ENCODE assay signal across 8 cellular contexts in the genomic region with DNA sequence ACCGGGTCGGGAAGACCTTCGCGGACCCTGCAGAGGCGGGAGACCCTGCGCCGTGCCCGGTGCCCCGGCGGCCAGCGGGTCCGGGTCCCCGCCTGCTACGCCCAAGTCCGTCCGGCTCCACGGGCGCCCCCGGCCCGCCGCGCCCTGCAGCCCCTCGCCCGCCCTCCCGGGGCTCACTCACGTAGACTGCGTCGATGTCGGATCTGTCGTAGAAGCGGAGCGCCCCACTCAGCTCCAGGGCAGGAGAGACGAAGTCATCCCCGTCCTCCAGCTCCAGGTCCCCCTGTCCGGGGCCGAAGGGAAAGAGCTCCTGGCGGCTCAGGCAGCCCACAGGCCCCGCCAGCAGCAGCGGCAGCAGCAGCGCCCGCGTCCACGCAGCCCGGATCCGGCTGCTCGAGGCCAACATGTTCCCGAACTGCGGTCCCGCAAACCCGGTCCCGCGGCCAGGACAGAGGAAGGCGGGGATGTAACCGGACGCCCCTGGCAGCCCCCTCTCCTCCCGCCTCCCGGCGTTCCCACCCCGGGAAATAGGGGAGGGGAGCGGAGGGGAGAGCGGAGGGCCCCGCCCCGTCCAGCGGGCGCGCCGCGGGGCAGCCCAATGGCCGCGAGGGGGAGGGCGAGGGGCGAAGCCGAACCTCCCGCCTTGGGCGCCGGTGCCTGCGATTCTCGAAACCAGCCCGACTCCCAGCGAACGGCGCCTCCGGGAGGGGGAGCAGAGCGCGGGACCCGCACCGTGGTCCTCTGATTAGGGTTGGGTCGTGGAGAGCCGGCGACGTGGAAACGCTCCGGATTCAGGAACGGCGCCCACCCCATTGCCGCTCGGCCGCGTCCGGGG. TPM values are rescaled to one million over a fixed set of nuclear protein-coding genes. Genes with fewer than 3 reads are reported as not detected.
A peak's percentile ranks its signal among the peaks of the same experiment; 100 is the strongest.
DNase-seq lines count a peak whose midpoint lies in the region; ATAC-seq, FAIRE-seq and TF ChIP-seq lines count a peak whose summit lies in the region.

Gene NID1 (minus strand): TSS at position 417 of the 835 bp plus-strand sequence. CDS start 11 bp downstream, at position 406.

- in situ Hi-C loops in HepG2 (cut with HindIII; ENCODE audit: extremely low pct_ligation_motif_present, low pct_unique_long_range_greater_than_20kb), result no loop called here

- peaks cover 66% of the 10 kb centered on the region for H3K4me1 ChIP-seq in HepG2 (ENCODE audit: insufficient read depth, low read length)

- FAIRE-seq in HepG2 (lab: Jason Lieb, UNC), result no peak

- peak within 1 kb of the TSS in 52 of 59 donors; percentile 8 to 91 (median 69) for H3K27ac ChIP-seq in dorsolateral prefrontal cortex
- peak within 1 kb of the TSS; percentile 95 for H3K27ac ChIP-seq in HepG2 (ENCODE audit: extremely low read length, insufficient read depth, low read length)

- H3K4me3 ChIP-seq in dorsolateral prefrontal cortex, result peak within 1 kb of the TSS; percentile 38 to 80 (median 63)
- H3K4me3 ChIP-seq in HepG2 (replicated peaks in 1 of 3; ENCODE audit: insufficient read depth in 1 of 3, low read depth in 2 of 3, low read length in 3 of 3), result peak within 1 kb of the TSS; percentile 70 to 94 (median 81)

- H3K4me3 Mint-ChIP-seq in activated CD4-positive, alpha-beta T cell treated with anti-CD3 and anti-CD28 coated beads, Interleukin-2, amount 10 ng/mL, durations not matched to agents 24 days and 14 days, result peak within 1 kb of the TSS; percentile 74
- peak within 1 kb of the TSS; percentile 78 to 82 for H3K4me3 Mint-ChIP-seq in stimulated activated naive B cell treated with anti-CD40 and anti-IgM and Interleukin-4, amounts not matched to agents 10 μg/mL and 1 μg/mL and 100 μg/mL, for 72 hours

- no peaks in the 10 kb centered on the region for H4K20me1 ChIP-seq in HepG2 (ENCODE audit: insufficient read depth, low read length)

- ATAC-seq in HepG2, result peak; percentile 80
- ATAC-seq in stimulated activated naive B cell treated with anti-CD40 and anti-IgM and Interleukin-4, amounts not matched to agents 10 μg/mL and 1 μg/mL and 100 μg/mL, for 72 hours (replicated peaks), result peak; percentile 11 to 12

- H3K9me3 ChIP-seq in HepG2 (ENCODE audit: low read length), result no peaks in the 10 kb centered on the region

- H2AFZ ChIP-seq in HepG2 (ENCODE audit: low read length), result no peak within 1 kb of the TSS

- intact Hi-C loops in activated CD4-positive, alpha-beta T cell treated with anti-CD3 and anti-CD28 coated beads, Interleukin-2, amount 10 ng/mL, durations not matched to agents 24 days and 14 days (cut with micrococcal nuclease), result loop anchor here (5.0 kb wide), 1 partner anchor 68 kb away; no protein-coding TSS in a partner anchor
- intact Hi-C loops in dorsolateral prefrontal cortex (cut with DNase I) (no loop called here), HepG2 (cut with micrococcal nuclease; ENCODE audit: unreplicated experiment) (loop anchor here (1.0 kb wide), 1 partner anchor 26 kb away; no protein-coding TSS in a partner anchor)

- no peak within 1 kb of the TSS for H3K27ac Mint-ChIP-seq in activated CD4-positive, alpha-beta T cell treated with anti-CD3 and anti-CD28 coated beads, Interleukin-2, amount 10 ng/mL, durations not matched to agents 24 days and 14 days
- H3K27ac Mint-ChIP-seq in stimulated activated naive B cell treated with anti-CD40 and anti-IgM and Interleukin-4, amounts not matched to agents 10 μg/mL and 1 μg/mL and 100 μg/mL, for 72 hours, result peak within 1 kb of the TSS; percentile 56

- TF ChIP-seq CTCF in dorsolateral prefrontal cortex (IDR thresholded peaks at IDR 0.05 in 54 of 56, conservative IDR thresholded peaks at IDR 0.05 in 2 of 56; ENCODE audit: low read depth in 1 of 56, partially characterized antibody in 56 of 56), result peak in 24 of 56 donors; percentile 11 to 44 (median 23)
- peak; percentile 59 for TF ChIP-seq CTCF in HepG2 (CRISPR knock-in tag; IDR thresholded peaks at IDR 0.05)

- CTCF ChIA-PET in HepG2 (lab: Yijun Ruan, JAX; ENCODE audit: low intra/inter-chr PET ratio, low total read pairs), result no interaction called here

- no CpG with 5 or more reads among the region's 100 CpGs for WGBS in HepG2 (ENCODE audit: low lambda C conversion rate)

- H3K36me3 ChIP-seq in HepG2 (replicated peaks in 1 of 2; ENCODE audit: control insufficient read depth in 1 of 2, insufficient read depth in 2 of 2, low read length in 2 of 2), result peaks cover 0 to 11% of the 10 kb centered on the region in 2 experiments; a peak in 3 of 5 replicates

- peaks cover 24% of the 10 kb centered on the region for H3K4me1 Mint-ChIP-seq in activated CD4-positive, alpha-beta T cell treated with anti-CD3 and anti-CD28 coated beads, Interleukin-2, amount 10 ng/mL, durations not matched to agents 24 days and 14 days
- peaks cover 19 to 30% of the 10 kb centered on the region in 2 donors for H3K4me1 Mint-ChIP-seq in stimulated activated naive B cell treated with anti-CD40 and anti-IgM and Interleukin-4, amounts not matched to agents 10 μg/mL and 1 μg/mL and 100 μg/mL, for 72 hours

- TF ChIP-seq EP300 in HepG2 (IDR thresholded peaks at IDR 0.05; ENCODE audit: low read depth in 2 of 2, low read length in 2 of 2), result no peak; a peak in 1 of 4 replicates
- no peak for TF ChIP-seq EP300 in HepG2 (CRISPR knock-in tag; IDR thresholded peaks at IDR 0.05; ENCODE audit: borderline replicate concordance)

- peaks cover 56% of the 10 kb centered on the region for H3K27me3 Mint-ChIP-seq in activated CD4-positive, alpha-beta T cell treated with anti-CD3 and anti-CD28 coated beads, Interleukin-2, amount 10 ng/mL, durations not matched to agents 24 days and 14 days
- peaks cover 20 to 35% of the 10 kb centered on the region in 2 donors for H3K27me3 Mint-ChIP-seq in stimulated activated naive B cell treated with anti-CD40 and anti-IgM and Interleukin-4, amounts not matched to agents 10 μg/mL and 1 μg/mL and 100 μg/mL, for 72 hours

- TF ChIP-seq RAD21 in HepG2 (CRISPR knock-in tag; IDR thresholded peaks at IDR 0.05), result peak; percentile 50

- DNase-seq in NCI-H1105 treated with DMSO at 0.1 percent for 48 hours (lab: John Stamatoyannopoulos, UW) (peak; percentile 22), NCI-H1105 (lab: John Stamatoyannopoulos, UW) (no peak), HT1080 (ENCODE audit: low read depth) (peak; percentile 70), dorsolateral prefrontal cortex (peak in 3 of 10 donors; percentile 6 to 53 (median 36)), HepG2 (ENCODE audit: low spot score) (peak; percentile 73), NCI-H128 (lab: John Stamatoyannopoulos, UW; ENCODE audit: unreplicated experiment) (no peak)
- DNase-seq in activated CD4-positive, alpha-beta T cell treated with anti-CD3 and anti-CD28 coated beads, Interleukin-2, amount 10 ng/mL, durations not matched to agents 24 days and 14 days, result peak; percentile 73
- no peak for DNase-seq in stimulated activated naive B cell treated with anti-CD40 and anti-IgM and Interleukin-4, amounts not matched to agents 10 μg/mL and 1 μg/mL and 100 μg/mL, for 72 hours

- peak; percentile 71 to 77 for TF ChIP-seq POLR2A in HepG2 (IDR thresholded peaks at IDR 0.05; ENCODE audit: insufficient read depth in 1 of 2, low read depth in 2 of 2, low read length in 2 of 2)

- H3K9ac ChIP-seq in HepG2 (ENCODE audit: insufficient read depth, low read depth, low read length), result peak within 1 kb of the TSS; percentile 92

- peaks cover 35% of the 10 kb centered on the region for H3K79me2 ChIP-seq in HepG2 (ENCODE audit: insufficient read depth, low read length)

- peaks cover 2% of the 10 kb centered on the region for H3K36me3 Mint-ChIP-seq in activated CD4-positive, alpha-beta T cell treated with anti-CD3 and anti-CD28 coated beads, Interleukin-2, amount 10 ng/mL, durations not matched to agents 24 days and 14 days (ENCODE audit: low read depth)
- H3K36me3 Mint-ChIP-seq in stimulated activated naive B cell treated with anti-CD40 and anti-IgM and Interleukin-4, amounts not matched to agents 10 μg/mL and 1 μg/mL and 100 μg/mL, for 72 hours, result peaks cover 0 to 2% of the 10 kb centered on the region in 2 donors

- BruUV-seq in HepG2 (replicated peaks; lab: Mats Ljungman, UMichigan), result no TSS peak

- peaks cover 0 to 68% (median 28%) of the 10 kb centered on the region in 45 donors for H3K27me3 ChIP-seq in dorsolateral prefrontal cortex
- H3K27me3 ChIP-seq in HepG2 (ENCODE audit: control insufficient read depth in 1 of 2, insufficient read depth in 2 of 2, low read length in 2 of 2), result no peaks in the 10 kb centered on the region

- no peaks in the 10 kb centered on the region for H3K9me3 Mint-ChIP-seq in activated CD4-positive, alpha-beta T cell treated with anti-CD3 and anti-CD28 coated beads, Interleukin-2, amount 10 ng/mL, durations not matched to agents 24 days and 14 days
- H3K9me3 Mint-ChIP-seq in stimulated activated naive B cell treated with anti-CD40 and anti-IgM and Interleukin-4, amounts not matched to agents 10 μg/mL and 1 μg/mL and 100 μg/mL, for 72 hours, result no peaks in the 10 kb centered on the region

- peak within 1 kb of the TSS; percentile 95 for H3K4me2 ChIP-seq in HepG2 (ENCODE audit: low read depth, low read length)

- POLR2A ChIA-PET in HepG2 (lab: Yijun Ruan, JAX), result interaction anchor here (1.1 to 2.5 kb wide), 7 partner anchors 8 to 560 kb away, joined by 3 to 11 read pairs (median 4); no protein-coding TSS in a partner anchor

RNA-seq across cellular contexts. Expression of gene NID1, which starts in this region (rescaled TPM):
- total RNA-seq in HT1080 (2014; rRNA removed; shearing (Covaris generic)), result 15.7 and 17.5 TPM in 2 replicates
- 23.6 and 31.8 TPM in 2 replicates for polyA plus RNA-seq in HT1080 (2015; cell fraction: cytosol; rRNA removed)
- polyA plus RNA-seq in HT1080 (2015; cell fraction: nucleus; rRNA removed), result 118 and 137 TPM in 2 replicates
- total RNA-seq in activated CD4-positive, alpha-beta T cell treated with anti-CD3 and anti-CD28 coated beads, Interleukin-2, amount 10 ng/mL, durations not matched to agents 24 days and 14 days, result 0.57 and 0.61 TPM in 2 replicates
- total RNA-seq in dorsolateral prefrontal cortex (10 to 100 TPM in 19 of 120 experiments, 1 to 10 TPM in 101; 2.7 to 23.3 (median 5.6) TPM), HepG2 (2016; rRNA removed; fragmentation: Illumina TruSeq; extraction: Trizol) (29.3 and 50.2 TPM in 2 replicates)
- 5.0 and 5.1 TPM in 2 replicates for total RNA-seq in HepG2 (2016; cell fraction: cytosol; rRNA removed; fragmentation: Illumina TruSeq; extraction: Trizol; ENCODE audit: low read depth)
- total RNA-seq in HepG2 (2016; cell fraction: insoluble cytoplasmic fraction; rRNA removed; fragmentation: Illumina TruSeq; extraction: Trizol), result 22.1 and 49.8 TPM in 2 replicates
- total RNA-seq in HepG2 (2016; cell fraction: membrane; rRNA removed; fragmentation: Illumina TruSeq; extraction: Trizol), result 10.8 and 12.4 TPM in 2 replicates
- total RNA-seq in HepG2 (2016; cell fraction: nucleus; rRNA removed; fragmentation: Illumina TruSeq; extraction: Trizol), result 68.9 and 87.3 TPM in 2 replicates
- polyA plus RNA-seq in HepG2 (2011; rRNA removed), result 56.1 and 77.2 TPM in 2 replicates
- polyA plus RNA-seq in HepG2 (2011; cell fraction: cytosol; rRNA removed), result 45.0 and 56.5 TPM in 2 replicates
- polyA plus RNA-seq in HepG2 (2011; cell fraction: nucleus; rRNA removed), result 102 and 105 TPM in 2 replicates
- 122 and 152 TPM in 2 replicates for polyA plus RNA-seq in HepG2 (2012)
- 2.7 and 3.2 TPM in 2 replicates for polyA plus RNA-seq in HepG2 (2016; cell fraction: cytosol; fragmentation: Illumina TruSeq; extraction: Trizol; ENCODE audit: low read depth)
- polyA plus RNA-seq in HepG2 (2016; cell fraction: insoluble cytoplasmic fraction; fragmentation: Illumina TruSeq; extraction: Trizol; ENCODE audit: low read depth), result 25.6 and 37.4 TPM in 2 replicates
- 7.7 and 9.8 TPM in 2 replicates for polyA plus RNA-seq in HepG2 (2016; cell fraction: membrane; fragmentation: Illumina TruSeq; extraction: Trizol; ENCODE audit: low read depth)
- 108 and 114 TPM in 2 replicates for polyA plus RNA-seq in HepG2 (2016; cell fraction: nucleus; fragmentation: Illumina TruSeq; extraction: Trizol; ENCODE audit: insufficient read depth, low read depth)
- polyA minus RNA-seq in HepG2 (2011; rRNA and poly(A)+ RNA removed; ENCODE audit: low replicate concordance), result 173 TPM in 1 of 2 replicates, not detected in the other
- 109 and 121 TPM in 2 replicates for polyA minus RNA-seq in HepG2 (2011; cell fraction: cytosol; rRNA and poly(A)+ RNA removed)
- 60.0 and 68.8 TPM in 2 replicates for polyA minus RNA-seq in HepG2 (2011; cell fraction: nucleus; rRNA and poly(A)+ RNA removed)

Comparison
In these comparisons a context has a peak if more than half of its experiments do, and no peak if none do; other contexts are left out.
1. DNase-seq: peak in NCI-H1105 treated with DMSO at 0.1 percent for 48 hours (single experiment), HT1080 (single experiment) and HepG2 (single experiment); none in NCI-H1105 (single experiment), stimulated activated naive B cell treated with anti-CD40 and anti-IgM and Interleukin-4, amounts not matched to agents 10 μg/mL and 1 μg/mL and 100 μg/mL, for 72 hours (single experiment) and NCI-H128 (single experiment).
2. Peak in DNase-seq in activated CD4-positive, alpha-beta T cell treated with anti-CD3 and anti-CD28 coated beads, Interleukin-2, amount 10 ng/mL, durations not matched to agents 24 days and 14 days; RNA of the gene not detected or under 1 TPM.
3. intact Hi-C loops: an anchor here in activated CD4-positive, alpha-beta T cell treated with anti-CD3 and anti-CD28 coated beads, Interleukin-2, amount 10 ng/mL, durations not matched to agents 24 days and 14 days (5.0 kb wide) and HepG2 (1.0 kb wide); none called in dorsolateral prefrontal cortex.